1 cellular context compared by ENCODE assay signal in genomic region chr12:32106153-32106516, GRCh38.
TF ChIP-seq lines count a peak whose summit lies in the region.

No MANE protein-coding gene starts in this region.

TF ChIP-seq in HepG2, 621 proteins besides CTCF, POLR2A, EP300 and RAD21 (continued from another document):
- no peak for TF ChIP-seq ZNF646 (CRISPR knock-in tag; IDR thresholded peaks at IDR 0.05)
- TF ChIP-seq ZNF138 (CRISPR knock-in tag; IDR thresholded peaks at IDR 0.05; ENCODE audit: low read depth) = 0 out of 2 replicates have a peak, but pooled peaks have one; percentile 3
TF ChIP-seq in HepG2: peak in this region for 2.
